23 cellular contexts compared by ENCODE assay signal in genomic region chr22:49795521-49795920, GRCh38.
"Had no signal": no experiment of that assay in that cellular context is flagged by ENCODE, and none has a peak within 500 bp of the region (broad histone marks: within the 10 kb centered on the region; RNA-seq: fewer than 3 reads in every experiment).

No MANE protein-coding gene starts in this region.

- H3K27me3 Mint-ChIP-seq: activated naive CD4-positive, alpha-beta T cell treated with anti-CD3 and anti-CD28 coated beads, Interleukin-2, amount 10 ng/mL, durations not matched to agents 7 days and 5 days; activated naive CD8-positive, alpha-beta T cell treated with anti-CD3 and anti-CD28 coated beads, Interleukin-2, amount 50 U/mL, for 24 hours; naive B cell; stimulated activated naive CD8-positive, alpha-beta T cell treated with anti-CD3 and anti-CD28 coated beads, Interleukin-15, Interleukin-2, amounts not matched to agents 100 ng/mL and 50 ng/mL, for 24 hours had no signal

- H3K4me3 ChIP-seq: cardiac muscle cell, lower lobe of right lung, mucosa of descending colon, ovary, psoas muscle, right atrium auricular region, SK-N-MC, thyroid gland had no signal

- H3K27me3 ChIP-seq: cardiac muscle cell, neutrophil, ovary, right atrium auricular region, thyroid gland had no signal

- ATAC-seq: activated naive CD8-positive, alpha-beta T cell treated with anti-CD3 and anti-CD28 coated beads, Interleukin-2, amount 50 U/mL, for 24 hours; activated T-cell treated with anti-CD3 and anti-CD28 coated beads, Interleukin-2, amount 50 U/mL, for 4 hours; left lobe of liver; lower lobe of right lung; mucosa of descending colon; psoas muscle had no signal

- H3K36me3 ChIP-seq: ovary had no signal

- H3K9me3 Mint-ChIP-seq: activated naive CD4-positive, alpha-beta T cell treated with anti-CD3 and anti-CD28 coated beads, Interleukin-2, amount 10 ng/mL, durations not matched to agents 7 days and 5 days; activated naive CD8-positive, alpha-beta T cell treated with anti-CD3 and anti-CD28 coated beads, Interleukin-2, amount 50 U/mL, for 24 hours; activated T-cell treated with anti-CD3 and anti-CD28 coated beads, Interleukin-2, amount 50 U/mL, for 4 hours; naive B cell; stimulated activated naive CD8-positive, alpha-beta T cell treated with anti-CD3 and anti-CD28 coated beads, Interleukin-15, Interleukin-2, amounts not matched to agents 100 ng/mL and 50 ng/mL, for 24 hours had no signal

- H3K4me3 Mint-ChIP-seq: activated naive CD4-positive, alpha-beta T cell treated with anti-CD3 and anti-CD28 coated beads, Interleukin-2, amount 10 ng/mL, durations not matched to agents 7 days and 5 days; activated naive CD8-positive, alpha-beta T cell treated with anti-CD3 and anti-CD28 coated beads, Interleukin-2, amount 50 U/mL, for 24 hours; activated T-cell treated with anti-CD3 and anti-CD28 coated beads, Interleukin-2, amount 50 U/mL, for 4 hours; naive B cell; stimulated activated naive CD8-positive, alpha-beta T cell treated with anti-CD3 and anti-CD28 coated beads, Interleukin-15, Interleukin-2, amounts not matched to agents 100 ng/mL and 50 ng/mL, for 24 hours had no signal

- DNase-seq: activated CD4-positive, alpha-beta T cell treated with anti-CD3 and anti-CD28 coated beads, Interleukin-2, amount 50 U/mL, for 48 hours; activated CD4-positive, CD25-positive, alpha-beta regulatory T cell treated with anti-CD3 and anti-CD28 coated beads, Interleukin-2, amount 50 U/mL, for 72 hours; activated effector memory CD4-positive, alpha-beta T cell treated with Interleukin-2 at 50 U/mL for 16 hours; activated naive CD4-positive, alpha-beta T cell treated with anti-CD3 and anti-CD28 coated beads, Interleukin-2, amount 10 ng/mL, durations not matched to agents 7 days and 5 days; activated naive CD8-positive, alpha-beta T cell treated with anti-CD3 and anti-CD28 coated beads, Interleukin-2, amount 50 U/mL, for 24 hours; activated T-cell treated with anti-CD3 and anti-CD28 coated beads, Interleukin-2, amount 50 U/mL, for 4 hours; lower lobe of right lung; mesendoderm; mucosa of descending colon; naive B cell; ovary; psoas muscle; stimulated activated CD4-positive, alpha-beta T cell treated with anti-CD3 and anti-CD28 coated beads, Interleukin-4, amount 100 ng/mL, for 4 hours; substantia nigra; SW 1271; thyroid gland; WERI-Rb-1 had no signal

- H3K27ac ChIP-seq: cardiac muscle cell, lower lobe of right lung, neutrophil, ovary, psoas muscle, right atrium auricular region, SK-N-MC, thyroid gland, WERI-Rb-1 had no signal

- H3K9me3 ChIP-seq: lower lobe of right lung, mucosa of descending colon, neutrophil, ovary, psoas muscle, right atrium auricular region, thyroid gland had no signal
